In genomic region chr2:100704711-100705110, GRCh38 we compare ENCODE assay signal across 30 cellular contexts.
"Had no signal": no experiment of that assay in that cellular context is flagged by ENCODE, and none has a peak within 500 bp of the region (broad histone marks: within the 10 kb centered on the region; RNA-seq: fewer than 3 reads in every experiment).

No MANE protein-coding gene starts in this region.

- H3K4me1 ChIP-seq: parathyroid adenoma, psoas muscle, right lobe of liver, thyroid gland, tibial nerve, upper lobe of left lung had no signal

- H3K27me3 Mint-ChIP-seq: stimulated activated naive CD8-positive, alpha-beta T cell treated with anti-CD3 and anti-CD28 coated beads, Interleukin-15, Interleukin-2, amounts not matched to agents 100 ng/mL and 50 ng/mL, for 24 hours had no signal

- H3K4me3 Mint-ChIP-seq: naive thymus-derived CD8-positive, alpha-beta T cell; natural killer cell treated with Interleukin-12 subunit alpha and Interleukin-12 subunit beta and Interleukin-15 and Interleukin-18, amount 100 ng/mL, for 72 hours; nephron progenitor cell; neural crest cell; stimulated activated effector memory CD8-positive, alpha-beta T cell treated with anti-CD3 and anti-CD28 coated beads, Interleukin-12 subunit alpha, Interleukin-12 subunit beta, amount 100 ng/mL, for 72 hours; stimulated activated naive B cell treated with anti-CD40 and anti-IgM and Interleukin-4, amounts not matched to agents 10 μg/mL and 1 μg/mL and 100 μg/mL, for 72 hours; stimulated activated naive CD8-positive, alpha-beta T cell treated with anti-CD3 and anti-CD28 coated beads, Interleukin-15, Interleukin-2, amounts not matched to agents 100 ng/mL and 50 ng/mL, for 24 hours had no signal

- H3K9ac ChIP-seq: parathyroid adenoma had no signal

- DNase-seq: naive thymus-derived CD8-positive, alpha-beta T cell; nephron progenitor cell; nucleus accumbens; ovary; posterior cingulate gyrus; psoas muscle; right cardiac atrium; right lobe of liver; sigmoid colon; small intestine; stimulated activated CD4-positive, alpha-beta T cell treated with anti-CD3 and anti-CD28 coated beads, Interleukin-15, amount 100 ng/mL, for 24 hours; stimulated activated CD4-positive, alpha-beta T cell treated with anti-CD3 and anti-CD28 coated beads, Interleukin-2, amount 100 ng/mL, for 24 hours; stimulated activated CD4-positive, alpha-beta T cell treated with anti-CD3 and anti-CD28 coated beads, Interleukin-2, amount 100 ng/mL, for 48 hours; stimulated activated CD4-positive, alpha-beta T cell treated with anti-CD3 and anti-CD28 coated beads, Interleukin-4, amount 100 ng/mL, for 24 hours; stimulated activated naive B cell treated with anti-CD40 and anti-IgM and Interleukin-4, amounts not matched to agents 10 μg/mL and 1 μg/mL and 100 μg/mL, for 72 hours; stimulated activated naive CD4-positive, alpha-beta T cell treated with Interleukin-2 at 50 U/mL for 16 hours; stomach; thyroid gland; trophoblast cell; upper lobe of left lung had no signal

- H3K79me2 ChIP-seq: parathyroid adenoma had no signal

- H3K4me3 ChIP-seq: ovary, psoas muscle, right lobe of liver, sigmoid colon, stomach, thoracic aorta, thyroid gland, tibial nerve, upper lobe of left lung, vagina had no signal

- H3K4me1 Mint-ChIP-seq: stimulated activated naive B cell treated with anti-CD40 and anti-IgM and Interleukin-4, amounts not matched to agents 10 μg/mL and 1 μg/mL and 100 μg/mL, for 72 hours had no signal

- H2AFZ ChIP-seq: parathyroid adenoma had no signal

- H3K9me3 Mint-ChIP-seq: natural killer cell treated with Interleukin-12 subunit alpha and Interleukin-12 subunit beta and Interleukin-15 and Interleukin-18, amount 100 ng/mL, for 72 hours; stimulated activated effector memory CD8-positive, alpha-beta T cell treated with anti-CD3 and anti-CD28 coated beads, Interleukin-12 subunit alpha, Interleukin-12 subunit beta, amount 100 ng/mL, for 72 hours had no signal

- H3K36me3 Mint-ChIP-seq: natural killer cell treated with Interleukin-12 subunit alpha and Interleukin-12 subunit beta and Interleukin-15 and Interleukin-18, amount 100 ng/mL, for 72 hours; stimulated activated effector memory CD8-positive, alpha-beta T cell treated with anti-CD3 and anti-CD28 coated beads, Interleukin-12 subunit alpha, Interleukin-12 subunit beta, amount 100 ng/mL, for 72 hours; stimulated activated naive B cell treated with anti-CD40 and anti-IgM and Interleukin-4, amounts not matched to agents 10 μg/mL and 1 μg/mL and 100 μg/mL, for 72 hours had no signal

- H3K27ac ChIP-seq: neutrophil, ovary, parathyroid adenoma, psoas muscle, right lobe of liver, stomach, thoracic aorta, thyroid gland, tibial nerve, upper lobe of left lung had no signal

- H3K9me3 ChIP-seq: neutrophil, ovary, psoas muscle, right lobe of liver, sigmoid colon, stomach, thoracic aorta, thyroid gland, upper lobe of left lung, vagina had no signal

- H3K27me3 ChIP-seq: neutrophil, ovary, right lobe of liver, sigmoid colon, stomach, thyroid gland, tibial nerve, upper lobe of left lung, vagina had no signal

- H3K36me3 ChIP-seq: neutrophil, ovary, right lobe of liver, sigmoid colon, stomach, thoracic aorta, thyroid gland, tibial nerve, upper lobe of left lung, vagina had no signal

- H3K27ac Mint-ChIP-seq: natural killer cell treated with Interleukin-12 subunit alpha and Interleukin-12 subunit beta and Interleukin-15 and Interleukin-18, amount 100 ng/mL, for 72 hours; nephron progenitor cell; progenitor cell of endocrine pancreas; stimulated activated effector memory CD8-positive, alpha-beta T cell treated with anti-CD3 and anti-CD28 coated beads, Interleukin-12 subunit alpha, Interleukin-12 subunit beta, amount 100 ng/mL, for 72 hours; stimulated activated naive B cell treated with anti-CD40 and anti-IgM and Interleukin-4, amounts not matched to agents 10 μg/mL and 1 μg/mL and 100 μg/mL, for 72 hours; stimulated activated naive CD8-positive, alpha-beta T cell treated with anti-CD3 and anti-CD28 coated beads, Interleukin-15, Interleukin-2, amounts not matched to agents 100 ng/mL and 50 ng/mL, for 24 hours had no signal
